Comparison of ENCODE assay signal across 17 cellular contexts in the genomic region with DNA sequence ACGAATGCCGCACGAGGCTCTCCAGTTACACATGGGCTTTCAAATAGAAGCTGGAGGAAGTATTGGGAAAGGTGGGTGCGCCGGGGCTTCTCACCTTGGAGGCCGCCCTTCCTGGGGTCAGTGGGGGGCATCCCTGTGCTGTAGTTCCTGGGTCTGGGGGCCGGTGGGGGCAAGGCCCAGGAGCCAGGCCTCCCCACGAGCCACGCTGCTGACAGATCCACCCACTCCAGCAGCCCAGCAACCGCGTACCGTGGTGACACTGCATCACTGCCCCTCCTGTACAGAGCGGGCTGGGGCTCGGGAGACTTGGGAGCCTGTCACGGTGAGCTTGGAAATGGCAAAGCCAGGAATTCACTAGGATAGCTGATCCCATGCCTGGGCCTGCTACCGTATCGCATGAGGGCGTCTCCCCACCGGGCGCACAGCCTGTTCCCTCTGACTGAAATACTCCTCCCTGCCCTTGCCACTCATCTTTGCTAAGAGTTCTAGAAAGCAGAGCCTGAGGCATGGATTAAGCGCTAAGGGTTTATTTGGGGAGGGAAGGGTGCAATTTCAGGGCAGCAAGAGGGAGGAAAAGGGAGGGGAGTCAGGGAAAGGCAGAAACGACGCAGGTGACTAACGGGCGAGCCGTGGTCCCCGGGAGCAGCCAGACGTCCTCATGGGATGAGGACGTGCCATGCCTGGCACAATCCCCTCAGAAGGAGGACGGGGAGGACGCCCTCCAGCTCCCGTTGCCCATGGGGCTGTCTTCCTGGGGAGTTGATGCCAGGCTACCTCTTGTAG. TPM values are rescaled to one million over a fixed set of nuclear protein-coding genes. Genes with fewer than 3 reads are reported as not detected.
"Had no signal": no experiment of that assay in that cellular context is flagged by ENCODE, and none has a peak within 500 bp of the region (broad histone marks: within the 10 kb centered on the region; RNA-seq: fewer than 3 reads in every experiment).

No MANE protein-coding gene starts in this region.

- H3K4me1 ChIP-seq: foreskin keratinocyte, heart left ventricle, psoas muscle had no signal

- H3K9me3 ChIP-seq: psoas muscle had no signal

- H3K36me3 ChIP-seq: heart left ventricle had no signal

- H3K4me3 ChIP-seq: dorsolateral prefrontal cortex, heart left ventricle, psoas muscle had no signal

- H3K4me3 Mint-ChIP-seq: activated T-cell treated with anti-CD3 and anti-CD28 coated beads, Interleukin-2, amount 50 U/mL, for 4 hours; stimulated activated naive CD8-positive, alpha-beta T cell treated with anti-CD3 and anti-CD28 coated beads, Interleukin-15, Interleukin-2, amounts not matched to agents 100 ng/mL and 50 ng/mL, for 24 hours had no signal

- ATAC-seq: activated naive CD4-positive, alpha-beta T cell treated with anti-CD3 and anti-CD28 coated beads, Interleukin-2, amount 50 U/mL, for 72 hours; activated T-cell treated with anti-CD3 and anti-CD28 coated beads, Interleukin-2, amount 50 U/mL, for 4 hours; foreskin keratinocyte; naive thymus-derived CD8-positive, alpha-beta T cell had no signal

- DNase-seq: activated CD4-positive, alpha-beta T cell treated with anti-CD3 and anti-CD28 coated beads, Interleukin-2, amount 50 U/mL, for 4 hours; activated CD4-positive, CD25-positive, alpha-beta regulatory T cell treated with anti-CD3 and anti-CD28 coated beads, Interleukin-2, amount 50 U/mL, for 72 hours; activated effector memory CD4-positive, alpha-beta T cell treated with anti-CD3 and anti-CD28 coated beads, Interleukin-2, amount 50 U/mL, for 16 hours; activated T-cell treated with anti-CD3 and anti-CD28 coated beads, Interleukin-2, amount 50 U/mL, for 4 hours; amygdala; foreskin keratinocyte; islet precursor cell; occipital lobe; stimulated activated CD4-positive, alpha-beta T cell treated with anti-CD3 and anti-CD28 coated beads, Interleukin-4, amount 100 ng/mL, for 1 hour had no signal

- H3K27ac ChIP-seq: dorsolateral prefrontal cortex, foreskin keratinocyte, heart left ventricle, psoas muscle had no signal

- H3K9me3 Mint-ChIP-seq: activated T-cell treated with anti-CD3 and anti-CD28 coated beads, Interleukin-2, amount 50 U/mL, for 4 hours had no signal

- H3K27ac Mint-ChIP-seq: activated naive CD4-positive, alpha-beta T cell treated with anti-CD3 and anti-CD28 coated beads, Interleukin-2, amount 50 U/mL, for 72 hours; naive thymus-derived CD8-positive, alpha-beta T cell; stimulated activated naive CD8-positive, alpha-beta T cell treated with anti-CD3 and anti-CD28 coated beads, Interleukin-15, Interleukin-2, amounts not matched to agents 100 ng/mL and 50 ng/mL, for 24 hours had no signal

RNA-seq across cellular contexts. Expression of a gene that starts 50.7 kb away (rescaled TPM):
- total RNA-seq: activated T-cell treated with anti-CD3 and anti-CD28 coated beads, Interleukin-2, amount 50 U/mL, for 4 hours; mononuclear cell; naive thymus-derived CD8-positive, alpha-beta T cell; T-helper 2 cell treated with Interferon-gamma antibody and Interleukin-4, amounts not matched to agents 100 ng/mL and 5 ng/mL, for 36 hours had no signal
- polyA plus RNA-seq: naive thymus-derived CD8-positive, alpha-beta T cell had no signal
